11 cellular contexts compared by ENCODE assay signal in the genomic region with DNA sequence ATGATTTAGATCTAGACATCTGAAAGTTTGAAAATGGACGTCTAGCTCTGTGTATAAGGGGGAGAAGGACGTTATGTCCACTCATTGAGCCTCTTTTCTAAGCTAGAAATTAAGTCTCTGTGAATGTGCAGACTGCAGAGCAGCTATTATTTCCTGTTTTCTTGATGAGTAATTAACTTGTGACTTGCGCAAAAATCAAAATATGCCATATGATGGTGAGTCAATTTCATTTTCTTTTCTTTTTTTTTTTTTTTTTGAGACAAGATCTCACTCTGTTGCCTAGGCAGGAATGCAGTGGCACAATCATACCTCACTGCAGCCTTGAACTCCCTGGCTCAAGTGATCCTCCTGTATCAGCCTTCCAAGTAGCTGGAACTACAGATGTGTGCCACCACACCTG. TPM values are rescaled to one million over a fixed set of nuclear protein-coding genes. Genes with fewer than 3 reads are reported as not detected.
DNase-seq lines count a peak whose midpoint lies in the region; ATAC-seq and TF ChIP-seq lines count a peak whose summit lies in the region.
"Had no signal": no experiment of that assay in that cellular context is flagged by ENCODE, and none has a peak within 500 bp of the region (broad histone marks: within the 10 kb centered on the region; RNA-seq: fewer than 3 reads in every experiment).

No MANE protein-coding gene starts in this region.

- peak; percentile 60 for DNase-seq in COLO829 (ENCODE audit: low spot score)
- peak; percentile 64 for DNase-seq in NOMO-1 treated with dmso at 0.1 percent for 144 hours (lab: John Stamatoyannopoulos, UW; ENCODE audit: unreplicated experiment)
- DNase-seq in dermis microvascular lymphatic vessel endothelial cell (ENCODE audit: low read depth in 2 of 2): peak; percentile 61 to 92
- DNase-seq in omental fat pad (ENCODE audit: low spot score): no peak
- DNase-seq in WERI-Rb-1: no peak
- no peak for DNase-seq in NCI-H2107 (lab: John Stamatoyannopoulos, UW)
- DNase-seq in lower leg skin (ENCODE audit: low spot score in 2 of 2): no peak
- DNase-seq: activated CD4-positive, CD25-positive, alpha-beta regulatory T cell treated with anti-CD3 and anti-CD28 coated beads, Interleukin-2, amount 50 U/mL, for 72 hours; naive thymus-derived CD8-positive, alpha-beta T cell; NCI-H524 had no signal

- ATAC-seq in omental fat pad (ENCODE audit: low FRiP score) (peak; percentile 59), GM18511 (IDR thresholded peaks at IDR 0.05; ENCODE audit: unreplicated experiment) (no peak)
- ATAC-seq: naive thymus-derived CD8-positive, alpha-beta T cell had no signal

- intact Hi-C loops in lower leg skin (cut with DNase I; ENCODE audit: low total_unique reads): no loop called here

- H3K27ac ChIP-seq in WERI-Rb-1: no peak overlapping the region

- TF ChIP-seq POLR2A in lower leg skin (IDR thresholded peaks at IDR 0.05): no peak

- H3K4me3 ChIP-seq in WERI-Rb-1 (ENCODE audit: low read depth, low read length): no peak overlapping the region
- H3K4me3 ChIP-seq in lower leg skin (ENCODE audit: low read depth, poor library complexity, severe bottlenecking): no peak overlapping the region

- 34 to 38% methylated on average over 3 of the region's 3 CpGs for WGBS in lower leg skin, 2 donors

- no peaks in the 10 kb centered on the region for H3K27me3 ChIP-seq in WERI-Rb-1 (ENCODE audit: insufficient read depth, low read depth, severe bottlenecking)

- no peaks in the 10 kb centered on the region for H3K9me3 ChIP-seq in WERI-Rb-1 (ENCODE audit: severe bottlenecking)

- no peaks in the 10 kb centered on the region for H3K36me3 ChIP-seq in WERI-Rb-1

- TF ChIP-seq CTCF in omental fat pad (IDR thresholded peaks at IDR 0.05) (no peak), WERI-Rb-1 (IDR thresholded peaks at IDR 0.05; ENCODE audit: low read depth, low read length) (no peak), lower leg skin (IDR thresholded peaks at IDR 0.05) (no peak)

RNA-seq across cellular contexts. Expression of a gene that starts 14.1 kb away (rescaled TPM):
- total RNA-seq in dermis microvascular lymphatic vessel endothelial cell (19.9 and 27.6 TPM in 2 replicates), omental fat pad (10 to 100 TPM; 12.9 to 38.5 (median 20.6) TPM), lower leg skin (10 to 100 TPM; 13.6 to 25.0 (median 19.4) TPM)

RNA-seq across cellular contexts. Expression of a gene that starts 21.5 kb away (rescaled TPM):
- total RNA-seq in dermis microvascular lymphatic vessel endothelial cell (245 and 318 TPM in 2 replicates), omental fat pad (100 to 1,000 TPM in 1 of 4 donors, 10 to 100 TPM in 3; 71.3 to 107 (median 83.2) TPM), lower leg skin (10 to 100 TPM; 39.6 to 64.9 (median 55.8) TPM)

RNA-seq across cellular contexts. Expression of a gene that starts 53.6 kb away (rescaled TPM):
- total RNA-seq in dermis microvascular lymphatic vessel endothelial cell (55.8 and 56.8 TPM in 2 replicates), omental fat pad (10 to 100 TPM; 36.0 to 55.4 (median 50.0) TPM), lower leg skin (10 to 100 TPM in 3 of 4 donors, 1 to 10 TPM in 1; 9.1 to 23.6 (median 10.7) TPM)

Comparison
In these comparisons a context has a peak if more than half of its experiments do, and no peak if none do; other contexts are left out.
1. DNase-seq: peak in COLO829 (single experiment), NOMO-1 treated with dmso at 0.1 percent for 144 hours (single experiment) and dermis microvascular lymphatic vessel endothelial cell (2 of 2); none in omental fat pad (single experiment), WERI-Rb-1 (single experiment), NCI-H2107 (single experiment) and lower leg skin (0 of 2).